In the genomic region with DNA sequence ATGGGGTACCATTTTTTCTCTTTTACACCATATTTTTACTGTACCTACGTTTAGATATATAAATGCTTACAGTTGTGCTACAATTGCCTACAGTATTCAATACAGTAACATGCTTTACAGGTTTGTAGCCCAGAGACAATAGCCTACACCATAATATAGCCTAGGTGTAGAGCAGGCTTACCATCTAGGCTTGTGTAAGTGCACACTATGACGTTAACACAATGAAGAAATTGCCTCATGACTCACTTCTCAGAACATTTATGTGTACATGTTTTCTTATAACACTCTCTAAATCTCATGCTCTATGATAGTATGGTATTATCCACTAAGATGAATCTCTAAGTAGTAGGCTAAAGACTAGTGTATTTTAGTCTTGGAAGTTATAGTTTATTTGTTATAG, we compare ENCODE assay signal across 17 cellular contexts. TPM values are rescaled to one million over a fixed set of nuclear protein-coding genes. Genes with fewer than 3 reads are reported as not detected.
DNase-seq lines count a peak whose midpoint lies in the region; ATAC-seq and TF ChIP-seq lines count a peak whose summit lies in the region.
"Had no signal": no experiment of that assay in that cellular context is flagged by ENCODE, and none has a peak within 500 bp of the region (broad histone marks: within the 10 kb centered on the region; RNA-seq: fewer than 3 reads in every experiment).

No MANE protein-coding gene starts in this region.

- H3K27me3 Mint-ChIP-seq in WTC11 (ENCODE audit: low read depth) = no peaks in the 10 kb centered on the region
- H3K27me3 Mint-ChIP-seq in activated T-helper 17 cell treated with anti-CD3 and anti-CD28 coated beads, Interleukin-2, amount 50 U/mL, for 72 hours = no peaks in the 10 kb centered on the region

- POLR2A ChIA-PET in WTC11 (lab: Charles Lee) (no interaction called here), HEK293T (lab: Yijun Ruan, JAX) (no interaction called here)

- H3K36me3 Mint-ChIP-seq in WTC11 = peaks cover 14% of the 10 kb centered on the region
- H3K36me3 Mint-ChIP-seq in activated T-helper 17 cell treated with anti-CD3 and anti-CD28 coated beads, Interleukin-2, amount 50 U/mL, for 72 hours (ENCODE audit: low read depth) = no peaks in the 10 kb centered on the region
- H3K36me3 Mint-ChIP-seq: CD4-positive, CD25-positive, alpha-beta regulatory T cell had no signal

- CTCF ChIA-PET in WTC11 (lab: Charles Lee) = no interaction called here
- CTCF ChIA-PET in HEK293T (lab: Yijun Ruan, JAX) = no interaction called here

- peaks cover 14% of the 10 kb centered on the region for H3K4me1 Mint-ChIP-seq in WTC11
- H3K4me1 Mint-ChIP-seq in activated T-helper 17 cell treated with anti-CD3 and anti-CD28 coated beads, Interleukin-2, amount 50 U/mL, for 72 hours = no peaks in the 10 kb centered on the region
- H3K4me1 Mint-ChIP-seq: CD4-positive, CD25-positive, alpha-beta regulatory T cell; CD8-positive, alpha-beta memory T cell had no signal

- H3K4me3 ChIP-seq in choroid plexus epithelial cell (ENCODE audit: low read depth, low read length) = no peak overlapping the region
- no peak overlapping the region for H3K4me3 ChIP-seq in fibroblast of pulmonary artery (replicated peaks; ENCODE audit: low read depth, low read length)
- H3K4me3 ChIP-seq: GM23338 had no signal

- H3K9me3 Mint-ChIP-seq in WTC11 = peaks cover 4% of the 10 kb centered on the region; the same call in 1 of the 2 replicates
- H3K9me3 Mint-ChIP-seq in activated T-helper 17 cell treated with anti-CD3 and anti-CD28 coated beads, Interleukin-2, amount 50 U/mL, for 72 hours = no peaks in the 10 kb centered on the region

- H3K4me3 Mint-ChIP-seq in WTC11 = no peak overlapping the region
- H3K4me3 Mint-ChIP-seq in activated T-helper 17 cell treated with anti-CD3 and anti-CD28 coated beads, Interleukin-2, amount 50 U/mL, for 72 hours = no peak overlapping the region
- H3K4me3 Mint-ChIP-seq: CD4-positive, CD25-positive, alpha-beta regulatory T cell; CD8-positive, alpha-beta memory T cell; GM23338 had no signal

- no peak for ATAC-seq in WTC11
- ATAC-seq in activated T-helper 17 cell treated with anti-CD3 and anti-CD28 coated beads, Interleukin-2, amount 50 U/mL, for 72 hours (replicated peaks) = no peak
- ATAC-seq: GM23338, HCT116, HepG2 had no signal

- TF ChIP-seq CTCF in WTC11 (IDR thresholded peaks at IDR 0.05) (no peak), choroid plexus epithelial cell (conservative IDR thresholded peaks at IDR 0.05; ENCODE audit: low read depth, low read length) (no peak), fibroblast of pulmonary artery (IDR thresholded peaks at IDR 0.05; ENCODE audit: low read length, missing control alignments) (no peak)

- peak overlapping the region; percentile 40; the same call in 1 of the 2 replicates for H3K27ac Mint-ChIP-seq in WTC11
- H3K27ac Mint-ChIP-seq in activated T-helper 17 cell treated with anti-CD3 and anti-CD28 coated beads, Interleukin-2, amount 50 U/mL, for 72 hours = no peak overlapping the region
- H3K27ac Mint-ChIP-seq: CD4-positive, CD25-positive, alpha-beta regulatory T cell; CD8-positive, alpha-beta memory T cell; GM23338 had no signal

- DNase-seq in HCEC 1CT (peak; percentile 52), WTC11 (ENCODE audit: low spot score) (no peak), choroid plexus epithelial cell (ENCODE audit: low read depth) (peak; percentile 41), fibroblast of pulmonary artery (ENCODE audit: low read depth) (peak; percentile 14), kidney glomerular epithelial cell (lab: John Stamatoyannopoulos, UW) (no peak), HEK293T (ENCODE audit: extremely low spot score) (no peak)
- DNase-seq in stimulated activated CD4-positive, alpha-beta T cell treated with anti-CD3 and anti-CD28 coated beads, Interleukin-2, amount 100 ng/mL, for 24 hours = no peak
- DNase-seq: ACHN; BE2C; C1 segment of cervical spinal cord; CD4-positive, CD25-positive, alpha-beta regulatory T cell; CD8-positive, alpha-beta memory T cell; COR-L47 had no signal

TF ChIP-seq in WTC11, 78 proteins besides CTCF, POLR2A, EP300 and RAD21 (continues in another document):
- TF ChIP-seq, protein P1, sequence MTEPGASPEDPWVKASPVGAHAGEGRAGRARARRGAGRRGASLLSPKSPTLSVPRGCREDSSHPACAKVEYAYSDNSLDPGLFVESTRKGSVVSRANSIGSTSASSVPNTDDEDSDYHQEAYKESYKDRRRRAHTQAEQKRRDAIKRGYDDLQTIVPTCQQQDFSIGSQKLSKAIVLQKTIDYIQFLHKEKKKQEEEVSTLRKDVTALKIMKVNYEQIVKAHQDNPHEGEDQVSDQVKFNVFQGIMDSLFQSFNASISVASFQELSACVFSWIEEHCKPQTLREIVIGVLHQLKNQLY (CRISPR knock-in tag; IDR thresholded peaks at IDR 0.05) = no peak
- TF ChIP-seq, protein P2, sequence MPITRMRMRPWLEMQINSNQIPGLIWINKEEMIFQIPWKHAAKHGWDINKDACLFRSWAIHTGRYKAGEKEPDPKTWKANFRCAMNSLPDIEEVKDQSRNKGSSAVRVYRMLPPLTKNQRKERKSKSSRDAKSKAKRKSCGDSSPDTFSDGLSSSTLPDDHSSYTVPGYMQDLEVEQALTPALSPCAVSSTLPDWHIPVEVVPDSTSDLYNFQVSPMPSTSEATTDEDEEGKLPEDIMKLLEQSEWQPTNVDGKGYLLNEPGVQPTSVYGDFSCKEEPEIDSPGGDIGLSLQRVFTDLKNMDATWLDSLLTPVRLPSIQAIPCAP (CRISPR knock-in tag; IDR thresholded peaks at IDR 0.05) = no peak
- TF ChIP-seq ELF4 (CRISPR knock-in tag; IDR thresholded peaks at IDR 0.05; ENCODE audit: low read depth) (no peak), CREM (CRISPR knock-in tag; IDR thresholded peaks at IDR 0.05) (no peak), SOX15 (CRISPR knock-in tag; IDR thresholded peaks at IDR 0.05) (no peak), ATF1 (CRISPR knock-in tag; IDR thresholded peaks at IDR 0.05) (no peak), MXD4 (CRISPR knock-in tag; IDR thresholded peaks at IDR 0.05; ENCODE audit: borderline replicate concordance) (no peak), EMX1 (CRISPR knock-in tag; IDR thresholded peaks at IDR 0.05) (no peak), ZNF423 (CRISPR knock-in tag; IDR thresholded peaks at IDR 0.05) (no peak), IRF2 (CRISPR knock-in tag; IDR thresholded peaks at IDR 0.05; ENCODE audit: borderline replicate concordance, low read depth) (no peak)
- TF ChIP-seq, protein P3, sequence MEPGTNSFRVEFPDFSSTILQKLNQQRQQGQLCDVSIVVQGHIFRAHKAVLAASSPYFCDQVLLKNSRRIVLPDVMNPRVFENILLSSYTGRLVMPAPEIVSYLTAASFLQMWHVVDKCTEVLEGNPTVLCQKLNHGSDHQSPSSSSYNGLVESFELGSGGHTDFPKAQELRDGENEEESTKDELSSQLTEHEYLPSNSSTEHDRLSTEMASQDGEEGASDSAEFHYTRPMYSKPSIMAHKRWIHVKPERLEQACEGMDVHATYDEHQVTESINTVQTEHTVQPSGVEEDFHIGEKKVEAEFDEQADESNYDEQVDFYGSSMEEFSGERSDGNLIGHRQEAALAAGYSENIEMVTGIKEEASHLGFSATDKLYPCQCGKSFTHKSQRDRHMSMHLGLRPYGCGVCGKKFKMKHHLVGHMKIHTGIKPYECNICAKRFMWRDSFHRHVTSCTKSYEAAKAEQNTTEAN (CRISPR knock-in tag; IDR thresholded peaks at IDR 0.05) = no peak

TF ChIP-seq in HEK293T, 16 proteins besides CTCF, POLR2A, EP300 and RAD21:
- TF ChIP-seq BHLHE40 (IDR thresholded peaks at IDR 0.05; ENCODE audit: borderline replicate concordance) (no peak), TARDBP (IDR thresholded peaks at IDR 0.05) (no peak), FOXM1 (IDR thresholded peaks at IDR 0.05; ENCODE audit: borderline replicate concordance) (no peak), L3MBTL2 (conservative IDR thresholded peaks at IDR 0.05) (no peak), LEF1 (IDR thresholded peaks at IDR 0.05; ENCODE audit: borderline replicate concordance) (no peak), SP1 (IDR thresholded peaks at IDR 0.05) (no peak), HDGF (IDR thresholded peaks at IDR 0.05; ENCODE audit: borderline replicate concordance) (no peak), ELF4 (IDR thresholded peaks at IDR 0.05) (no peak), FOXA1 (IDR thresholded peaks at IDR 0.05) (no peak), ARNT (IDR thresholded peaks at IDR 0.05) (no peak), NFRKB (IDR thresholded peaks at IDR 0.05) (no peak)
- TF ChIP-seq, protein P4, sequence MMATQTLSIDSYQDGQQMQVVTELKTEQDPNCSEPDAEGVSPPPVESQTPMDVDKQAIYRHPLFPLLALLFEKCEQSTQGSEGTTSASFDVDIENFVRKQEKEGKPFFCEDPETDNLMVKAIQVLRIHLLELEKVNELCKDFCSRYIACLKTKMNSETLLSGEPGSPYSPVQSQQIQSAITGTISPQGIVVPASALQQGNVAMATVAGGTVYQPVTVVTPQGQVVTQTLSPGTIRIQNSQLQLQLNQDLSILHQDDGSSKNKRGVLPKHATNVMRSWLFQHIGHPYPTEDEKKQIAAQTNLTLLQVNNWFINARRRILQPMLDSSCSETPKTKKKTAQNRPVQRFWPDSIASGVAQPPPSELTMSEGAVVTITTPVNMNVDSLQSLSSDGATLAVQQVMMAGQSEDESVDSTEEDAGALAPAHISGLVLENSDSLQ (IDR thresholded peaks at IDR 0.05) = no peak

RNA-seq across cellular contexts. Expression of a gene that starts 13.5 kb away (rescaled TPM):
- 7.4 to 7.8 TPM (median 7.8 TPM) in 3 replicates for total RNA-seq in WTC11 (2021)
- total RNA-seq in activated T-helper 17 cell treated with anti-CD3 and anti-CD28 coated beads, Interleukin-2, amount 50 U/mL, for 72 hours = 1 to 10 TPM; 1.7 to 3.0 TPM

Comparison
In these comparisons a context has a peak if more than half of its experiments do, and no peak if none do; other contexts are left out.
1. DNase-seq: peak in HCEC 1CT (single experiment), choroid plexus epithelial cell (single experiment) and fibroblast of pulmonary artery (single experiment); none in WTC11 (single experiment), kidney glomerular epithelial cell (single experiment), HEK293T (single experiment) and stimulated activated CD4-positive, alpha-beta T cell treated with anti-CD3 and anti-CD28 coated beads, Interleukin-2, amount 100 ng/mL, for 24 hours (0 of 2).